Comparison of ENCODE assay signal across 15 cellular contexts in genomic region chr20:24943196-24943595, GRCh38. TPM values are rescaled to one million over a fixed set of nuclear protein-coding genes. Genes with fewer than 3 reads are reported as not detected.
A peak's percentile ranks its signal among the peaks of the same experiment; 100 is the strongest.
DNase-seq lines count a peak whose midpoint lies in the region; ATAC-seq and TF ChIP-seq lines count a peak whose summit lies in the region.
"Had no signal": no experiment of that assay in that cellular context is flagged by ENCODE, and none has a peak within 500 bp of the region (broad histone marks: within the 10 kb centered on the region; RNA-seq: fewer than 3 reads in every experiment).

No MANE protein-coding gene starts in this region.

- H3K9me3 Mint-ChIP-seq in osteocyte (ENCODE audit: unreplicated experiment) (peaks cover 31% of the 10 kb centered on the region), type B pancreatic cell (peaks cover 7% of the 10 kb centered on the region)

- H3K4me3 ChIP-seq in BLaER1 = no peak overlapping the region

- ATAC-seq in GM18498 (IDR thresholded peaks at IDR 0.05; ENCODE audit: unreplicated experiment) (no peak), HG03460 (IDR thresholded peaks at IDR 0.05; ENCODE audit: unreplicated experiment) (no peak)

- H3K27ac ChIP-seq in BLaER1 = peak overlapping the region; percentile 26; the same call in 1 of the 2 replicates
- H3K27ac ChIP-seq: C4-2B had no signal

- H3K27me3 Mint-ChIP-seq in osteocyte (ENCODE audit: unreplicated experiment) = peaks cover 26% of the 10 kb centered on the region
- H3K27me3 Mint-ChIP-seq in type B pancreatic cell = peaks cover 4% of the 10 kb centered on the region
- H3K27me3 Mint-ChIP-seq: CD4-positive, alpha-beta memory T cell had no signal

- TF ChIP-seq CTCF in osteocyte (IDR thresholded peaks at IDR 0.05) (no peak), type B pancreatic cell (conservative IDR thresholded peaks at IDR 0.05) (no peak)

- DNase-seq in ecto neural progenitor cell (ENCODE audit: low spot score) (peak; percentile 19), osteocyte (ENCODE audit: extremely low spot score, unreplicated experiment) (peak; percentile 54), type B pancreatic cell (ENCODE audit: extremely low spot score, unreplicated experiment) (peak; percentile 39), HuH-7.5 (ENCODE audit: low spot score) (no peak)
- DNase-seq: ACHN; CD4-positive, alpha-beta memory T cell; DMS79; GOT3; H9 had no signal

- H3K36me3 Mint-ChIP-seq in osteocyte (ENCODE audit: unreplicated experiment) (no peaks in the 10 kb centered on the region), type B pancreatic cell (no peaks in the 10 kb centered on the region)

- H3K4me1 Mint-ChIP-seq in osteocyte (ENCODE audit: unreplicated experiment) (no peaks in the 10 kb centered on the region), type B pancreatic cell (ENCODE audit: unreplicated experiment) (no peaks in the 10 kb centered on the region)
- H3K4me1 Mint-ChIP-seq: H9 had no signal

- H3K27ac Mint-ChIP-seq in osteocyte (ENCODE audit: unreplicated experiment) = no peak overlapping the region
- no peak overlapping the region for H3K27ac Mint-ChIP-seq in type B pancreatic cell
- H3K27ac Mint-ChIP-seq: CD4-positive, alpha-beta memory T cell; H9 had no signal

- peaks cover 87% of the 10 kb centered on the region for H3K9me3 ChIP-seq in BLaER1

- no peaks in the 10 kb centered on the region for H3K27me3 ChIP-seq in BLaER1

- no peak overlapping the region for H3K9ac ChIP-seq in BLaER1

- H4K20me1 ChIP-seq in BLaER1 = no peaks in the 10 kb centered on the region

- H3K4me1 ChIP-seq in BLaER1 = peaks cover 13% of the 10 kb centered on the region

- no peaks in the 10 kb centered on the region for H3K36me3 ChIP-seq in BLaER1

- no peak overlapping the region for H3K4me3 Mint-ChIP-seq in osteocyte (ENCODE audit: unreplicated experiment)
- H3K4me3 Mint-ChIP-seq in type B pancreatic cell = no peak overlapping the region
- H3K4me3 Mint-ChIP-seq: CD4-positive, alpha-beta memory T cell; H9 had no signal

- H3K4me2 ChIP-seq in BLaER1 = peak overlapping the region; percentile 21

RNA-seq across cellular contexts. Expression of gene CST7, which starts 5.9 kb away (rescaled TPM):
- total RNA-seq in osteocyte (not detected in 2 replicates), type B pancreatic cell (ENCODE audit: low replicate concordance) (not detected in 2 replicates)
- total RNA-seq: A172, G401, H9 had no signal

RNA-seq across cellular contexts. Expression of gene APMAP, which starts 49.4 kb away (rescaled TPM):
- total RNA-seq in osteocyte = 76.3 and 80.0 TPM in 2 replicates
- total RNA-seq in type B pancreatic cell (ENCODE audit: low replicate concordance) = 71.6 and 72.8 TPM in 2 replicates
